28 cellular contexts compared by ENCODE assay signal in genomic region chr19:55508120-55508519, GRCh38. TPM values are rescaled to one million over a fixed set of nuclear protein-coding genes. Genes with fewer than 3 reads are reported as not detected.
"Had no signal": no experiment of that assay in that cellular context is flagged by ENCODE, and none has a peak within 500 bp of the region (broad histone marks: within the 10 kb centered on the region; RNA-seq: fewer than 3 reads in every experiment).

No MANE protein-coding gene starts in this region.

- H3K9me3 ChIP-seq: breast epithelium, esophagus muscularis mucosa, left ventricle myocardium inferior, mucosa of descending colon, neutrophil, ovary, right lobe of liver, suprapubic skin, tibial artery had no signal

- H3K27me3 ChIP-seq: breast epithelium, esophagus muscularis mucosa, ovary, right lobe of liver, suprapubic skin had no signal

- DNase-seq: activated CD4-positive, alpha-beta T cell treated with anti-CD3 and anti-CD28 coated beads, Interleukin-2, amount 50 U/mL, for 1 hour; activated CD4-positive, CD25-positive, alpha-beta regulatory T cell treated with anti-CD3 and anti-CD28 coated beads, Interleukin-2, amount 50 U/mL, for 72 hours; activated CD8-positive, alpha-beta T cell treated with anti-CD3 and anti-CD28 coated beads for 36 hours; activated naive CD8-positive, alpha-beta T cell treated with anti-CD3 and anti-CD28 coated beads, Interleukin-2, amount 50 U/mL, for 24 hours; activated T-cell treated with anti-CD3 and anti-CD28 coated beads, Interleukin-2, amount 50 U/mL, for 4 hours; central memory CD4-positive, alpha-beta T cell; foreskin melanocyte; kidney glomerular epithelial cell; left ventricle myocardium inferior; ovary; right lobe of liver; stimulated activated CD4-positive, alpha-beta T cell treated with anti-CD3 and anti-CD28 coated beads, Interleukin-1b, Interleukin-23, amount 100 ng/mL, for 48 hours; stimulated activated naive B cell treated with anti-CD40 and anti-IgM and Interleukin-4, amounts not matched to agents 10 μg/mL and 1 μg/mL and 100 μg/mL, for 72 hours; T-cell; tibial artery had no signal

- H3K27ac ChIP-seq: breast epithelium, esophagus muscularis mucosa, left ventricle myocardium inferior, neutrophil, ovary, right lobe of liver, suprapubic skin, tibial artery had no signal

- ATAC-seq: activated CD8-positive, alpha-beta T cell treated with anti-CD3 and anti-CD28 coated beads for 36 hours; activated naive CD8-positive, alpha-beta T cell treated with anti-CD3 and anti-CD28 coated beads, Interleukin-2, amount 50 U/mL, for 24 hours; activated T-cell treated with anti-CD3 and anti-CD28 coated beads, Interleukin-2, amount 50 U/mL, for 4 hours; activated T-helper 17 cell treated with anti-CD3 and anti-CD28 coated beads, Interleukin-2, amount 50 U/mL, for 72 hours; mucosa of descending colon; right lobe of liver; stimulated activated naive B cell treated with anti-CD40 and anti-IgM and Interleukin-4, amounts not matched to agents 10 μg/mL and 1 μg/mL and 100 μg/mL, for 72 hours; T-cell had no signal

- H3K4me3 ChIP-seq: breast epithelium, esophagus muscularis mucosa, left ventricle myocardium inferior, mucosa of descending colon, ovary, right lobe of liver, smooth muscle cell, suprapubic skin, tibial artery had no signal

- H3K36me3 ChIP-seq: breast epithelium, left ventricle myocardium inferior, neutrophil, ovary, right lobe of liver, suprapubic skin, tibial artery had no signal

- H3K4me1 ChIP-seq: right lobe of liver had no signal

RNA-seq across cellular contexts. Expression of gene SSC5D, which starts 19.9 kb away (rescaled TPM):
- total RNA-seq: lung microvascular endothelial cell had no signal

RNA-seq across cellular contexts. Expression of gene SBK2, which starts 28.8 kb away (rescaled TPM):
- total RNA-seq: activated CD8-positive, alpha-beta T cell treated with anti-CD3 and anti-CD28 coated beads for 36 hours; activated T-cell treated with anti-CD3 and anti-CD28 coated beads, Interleukin-2, amount 50 U/mL, for 4 hours; activated T-helper 17 cell treated with anti-CD3 and anti-CD28 coated beads, Interleukin-2, amount 50 U/mL, for 72 hours; breast epithelium; esophagus muscularis mucosa; glomerular endothelial cell; lung microvascular endothelial cell; mesenteric fat pad; mucosa of descending colon; renal cortical epithelial cell; right lobe of liver; smooth muscle cell; suprapubic skin; T-cell; ureter had no signal

RNA-seq across cellular contexts. Expression of gene SBK3, which starts 37.2 kb away (rescaled TPM):
- total RNA-seq: activated CD8-positive, alpha-beta T cell treated with anti-CD3 and anti-CD28 coated beads for 36 hours; activated T-cell treated with anti-CD3 and anti-CD28 coated beads, Interleukin-2, amount 50 U/mL, for 4 hours; activated T-helper 17 cell treated with anti-CD3 and anti-CD28 coated beads, Interleukin-2, amount 50 U/mL, for 72 hours; progenitor cell of endocrine pancreas; renal cortical epithelial cell; smooth muscle cell; suprapubic skin; T-cell had no signal
